ENCODE assay signal across 32 cellular contexts in the genomic region with DNA sequence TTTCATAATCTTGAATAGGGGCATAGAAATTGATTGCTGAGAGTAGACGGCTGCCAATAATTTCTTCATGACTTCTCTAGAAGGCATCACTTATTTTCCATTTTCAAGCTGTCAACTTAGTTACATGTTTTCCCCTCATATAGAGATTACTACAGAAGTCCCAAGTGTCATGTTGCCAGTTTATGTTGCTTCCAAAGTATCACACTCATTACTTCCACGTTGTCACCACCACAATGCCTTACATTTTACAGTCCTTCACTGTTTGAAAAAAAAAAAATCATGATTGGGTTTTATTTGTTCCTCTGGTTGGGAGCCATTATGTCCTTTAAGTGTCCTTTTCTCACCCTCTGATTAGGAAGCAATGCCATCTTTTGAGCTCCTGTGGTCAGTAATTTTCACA.
"Had no signal": no experiment of that assay in that cellular context is flagged by ENCODE, and none has a peak within 500 bp of the region (broad histone marks: within the 10 kb centered on the region; RNA-seq: fewer than 3 reads in every experiment).

No MANE protein-coding gene starts in this region.

- H3K27ac ChIP-seq: adrenal gland, ascending aorta, body of pancreas, brain microvascular endothelial cell, breast epithelium, cardiac muscle cell had no signal

- DNase-seq: activated effector memory CD4-positive, alpha-beta T cell treated with anti-CD3 and anti-CD28 coated beads, Interleukin-2, amount 50 U/mL, for 16 hours; activated effector memory CD4-positive, alpha-beta T cell treated with Interleukin-2 at 50 U/mL for 16 hours; activated gamma-delta T cell; activated gamma-delta T cell treated with Interleukin-2 at 50 U/mL for 16 hours; activated naive CD4-positive, alpha-beta T cell; activated naive CD4-positive, alpha-beta T cell treated with anti-CD3 and anti-CD28 coated beads for 36 hours; activated naive CD4-positive, alpha-beta T cell treated with anti-CD3 and anti-CD28 coated beads, Interleukin-2, amount 10 ng/mL, durations not matched to agents 7 days and 5 days; activated naive CD4-positive, alpha-beta T cell treated with anti-CD3 and anti-CD28 coated beads, Interleukin-2, amount 50 U/mL, for 16 hours; activated naive CD4-positive, alpha-beta T cell treated with Interleukin-2 at 50 U/mL for 16 hours; activated naive CD8-positive, alpha-beta T cell treated with anti-CD3 and anti-CD28 coated beads for 36 hours; activated naive CD8-positive, alpha-beta T cell treated with anti-CD3 and anti-CD28 coated beads, Interleukin-2, amount 10 ng/mL, durations not matched to agents 7 days and 5 days; activated naive CD8-positive, alpha-beta T cell treated with anti-CD3 and anti-CD28 coated beads, Interleukin-2, amount 50 U/mL, for 24 hours; activated T-cell treated with anti-CD3 and anti-CD28 coated beads, Interleukin-2, amount 50 U/mL, for 1 hour; activated T-cell treated with anti-CD3 and anti-CD28 coated beads, Interleukin-2, amount 50 U/mL, for 24 hours; activated T-cell treated with anti-CD3 and anti-CD28 coated beads, Interleukin-2, amount 50 U/mL, for 4 hours; activated T-cell treated with anti-CD3 and anti-CD28 coated beads, Interleukin-2, amount 50 U/mL, for 48 hours; activated T-cell treated with anti-CD3 and anti-CD28 coated beads, Interleukin-2, amount 50 U/mL, for 72 hours; adrenal gland; amniotic stem cell; amygdala; anterior cingulate cortex; aorta; body of pancreas; brain microvascular endothelial cell; caudate nucleus; central memory CD4-positive, alpha-beta T cell; cerebellar nuclear complex had no signal

- H3K4me3 ChIP-seq: adrenal gland, ascending aorta, body of pancreas, breast epithelium, cardiac muscle cell had no signal

- H3K4me1 ChIP-seq: adrenal gland, ascending aorta, body of pancreas, breast epithelium had no signal

- ATAC-seq: activated naive CD4-positive, alpha-beta T cell treated with anti-CD3 and anti-CD28 coated beads, Interleukin-2, amount 50 U/mL, for 72 hours; activated naive CD8-positive, alpha-beta T cell treated with anti-CD3 and anti-CD28 coated beads, Interleukin-2, amount 50 U/mL, for 24 hours; activated T-cell treated with anti-CD3 and anti-CD28 coated beads, Interleukin-2, amount 50 U/mL, for 4 hours; activated T-cell treated with anti-CD3 and anti-CD28 coated beads, Interleukin-2, amount 50 U/mL, for 72 hours; activated T-helper 17 cell treated with anti-CD3 and anti-CD28 coated beads, Interleukin-2, amount 50 U/mL, for 72 hours; body of pancreas had no signal

- H3K36me3 ChIP-seq: adrenal gland, ascending aorta, brain microvascular endothelial cell, breast epithelium, cardiac muscle cell had no signal

- H3K9me3 ChIP-seq: adrenal gland, ascending aorta, body of pancreas, breast epithelium had no signal

- H3K27me3 ChIP-seq: adrenal gland, ascending aorta, body of pancreas, brain microvascular endothelial cell, cardiac muscle cell had no signal
